10 cellular contexts compared by ENCODE assay signal in the genomic region with DNA sequence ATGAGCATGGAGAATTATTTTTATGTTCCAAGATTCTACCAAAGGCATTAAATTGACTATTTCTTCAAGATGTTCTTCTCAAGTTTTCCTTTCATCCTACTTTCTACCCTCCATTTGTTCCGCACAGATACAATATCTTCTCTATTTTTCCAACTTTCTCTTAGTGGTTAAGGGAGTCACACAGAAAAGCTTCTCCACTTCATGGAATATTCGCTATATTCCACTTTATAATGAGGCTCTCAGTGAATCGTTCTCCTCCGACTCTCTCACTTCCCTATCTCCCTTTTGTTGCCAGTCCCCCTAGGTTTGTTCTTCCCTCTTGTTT. TPM values are rescaled to one million over a fixed set of nuclear protein-coding genes. Genes with fewer than 3 reads are reported as not detected.
DNase-seq lines count a peak whose midpoint lies in the region; ATAC-seq and TF ChIP-seq lines count a peak whose summit lies in the region.
"Had no signal": no experiment of that assay in that cellular context is flagged by ENCODE, and none has a peak within 500 bp of the region (broad histone marks: within the 10 kb centered on the region; RNA-seq: fewer than 3 reads in every experiment).

No MANE protein-coding gene starts in this region.

- POLR2A ChIA-PET in naive thymus-derived CD4-positive, alpha-beta T cell (lab: Charles Lee) = no interaction called here
- POLR2A ChIA-PET in activated CD4-positive, alpha-beta memory T cell treated with anti-CD3 and anti-CD28 coated beads, Interleukin-2, amount 10 ng/mL, durations not matched to agents 7 days and 5 days (lab: Charles Lee) = no interaction called here

- peak overlapping the region; percentile 40 to 93 (median 80) for H3K4me3 ChIP-seq in heart right ventricle
- H3K4me3 ChIP-seq in epithelial cell of esophagus (ENCODE audit: low read length) = peak overlapping the region; percentile 79
- no peak overlapping the region for H3K4me3 ChIP-seq in naive thymus-derived CD4-positive, alpha-beta T cell (ENCODE audit: low read length)
- H3K4me3 ChIP-seq in uterus = peak overlapping the region; percentile 49 to 74

- H3K27me3 ChIP-seq in heart right ventricle (peaks cover 0 to 35% (median 0%) of the 10 kb centered on the region in 7 donors), uterus (no peaks in the 10 kb centered on the region)
- H3K27me3 ChIP-seq in naive thymus-derived CD4-positive, alpha-beta T cell (ENCODE audit: control insufficient read depth in 2 of 2, insufficient read depth in 2 of 2, low read length in 2 of 2) = no peaks in the 10 kb centered on the region

- H3K4me1 ChIP-seq in heart right ventricle = peaks cover 4 to 49% (median 30%) of the 10 kb centered on the region in 9 donors
- no peaks in the 10 kb centered on the region for H3K4me1 ChIP-seq in naive thymus-derived CD4-positive, alpha-beta T cell (ENCODE audit: control insufficient read depth in 2 of 2, insufficient read depth in 2 of 2, low read length in 2 of 2)
- no peaks in the 10 kb centered on the region for H3K4me1 ChIP-seq in uterus

- TF ChIP-seq CTCF in heart right ventricle (IDR thresholded peaks at IDR 0.05) (no peak), epithelial cell of esophagus (IDR thresholded peaks at IDR 0.05; ENCODE audit: insufficient read depth, low read depth, low read length, missing control alignments) (no peak), uterus (IDR thresholded peaks at IDR 0.05) (no peak)

- no peak overlapping the region for H3K27ac Mint-ChIP-seq in naive thymus-derived CD4-positive, alpha-beta T cell
- no peak overlapping the region for H3K27ac Mint-ChIP-seq in activated CD4-positive, alpha-beta memory T cell treated with anti-CD3 and anti-CD28 coated beads, Interleukin-2, amount 10 ng/mL, durations not matched to agents 7 days and 5 days
- H3K27ac Mint-ChIP-seq: CD14-positive monocyte had no signal

- peak overlapping the region in 9 of 10 donors; percentile 32 to 72 (median 52) for H3K4me3 Mint-ChIP-seq in naive thymus-derived CD4-positive, alpha-beta T cell
- H3K4me3 Mint-ChIP-seq in activated CD4-positive, alpha-beta memory T cell treated with anti-CD3 and anti-CD28 coated beads, Interleukin-2, amount 10 ng/mL, durations not matched to agents 7 days and 5 days = no peak overlapping the region

- TF ChIP-seq POLR2A in uterus (IDR thresholded peaks at IDR 0.05) = no peak

- peaks cover 2 to 18% (median 16%) of the 10 kb centered on the region in 7 donors for H3K4me1 Mint-ChIP-seq in naive thymus-derived CD4-positive, alpha-beta T cell
- H3K4me1 Mint-ChIP-seq in activated CD4-positive, alpha-beta memory T cell treated with anti-CD3 and anti-CD28 coated beads, Interleukin-2, amount 10 ng/mL, durations not matched to agents 7 days and 5 days = peaks cover 9% of the 10 kb centered on the region

- H3K27me3 Mint-ChIP-seq in naive thymus-derived CD4-positive, alpha-beta T cell = peaks cover 63 to 75% (median 71%) of the 10 kb centered on the region in 5 donors
- peaks cover 62% of the 10 kb centered on the region for H3K27me3 Mint-ChIP-seq in activated CD4-positive, alpha-beta memory T cell treated with anti-CD3 and anti-CD28 coated beads, Interleukin-2, amount 10 ng/mL, durations not matched to agents 7 days and 5 days

- CTCF ChIA-PET in naive thymus-derived CD4-positive, alpha-beta T cell (lab: Charles Lee) = no interaction called here
- CTCF ChIA-PET in activated CD4-positive, alpha-beta memory T cell treated with anti-CD3 and anti-CD28 coated beads, Interleukin-2, amount 10 ng/mL, durations not matched to agents 7 days and 5 days (lab: Charles Lee) = interaction anchor here (1.0 kb wide), 1 partner anchor 47 kb away, joined by 3 read pairs; a partner anchor contains a TSS

- no peaks in the 10 kb centered on the region for H3K36me3 ChIP-seq in heart right ventricle
- no peaks in the 10 kb centered on the region for H3K36me3 ChIP-seq in naive thymus-derived CD4-positive, alpha-beta T cell (ENCODE audit: control insufficient read depth in 2 of 3, insufficient read depth in 3 of 3, low read length in 3 of 3)
- H3K36me3 ChIP-seq in uterus = no peaks in the 10 kb centered on the region

- WGBS in heart right ventricle, 2 donors = 30 to 35% methylated on average over 4 of the region's 4 CpGs

- H3K27ac ChIP-seq in heart right ventricle (peak overlapping the region; percentile 81 to 98 (median 94)), uterus (peak overlapping the region; percentile 94 to 96)
- no peak overlapping the region for H3K27ac ChIP-seq in naive thymus-derived CD4-positive, alpha-beta T cell (ENCODE audit: low read depth, low read length)

- H3K9me3 ChIP-seq in heart right ventricle (no peaks in the 10 kb centered on the region), uterus (no peaks in the 10 kb centered on the region)
- no peaks in the 10 kb centered on the region for H3K9me3 ChIP-seq in naive thymus-derived CD4-positive, alpha-beta T cell (ENCODE audit: control insufficient read depth in 2 of 3, low read length in 3 of 3)

- peaks cover 0 to 10% (median 0%) of the 10 kb centered on the region in 5 donors for H3K36me3 Mint-ChIP-seq in naive thymus-derived CD4-positive, alpha-beta T cell
- H3K36me3 Mint-ChIP-seq in activated CD4-positive, alpha-beta memory T cell treated with anti-CD3 and anti-CD28 coated beads, Interleukin-2, amount 10 ng/mL, durations not matched to agents 7 days and 5 days (ENCODE audit: low read depth) = no peaks in the 10 kb centered on the region
- H3K36me3 Mint-ChIP-seq: CD14-positive monocyte had no signal

- ATAC-seq in heart right ventricle (peak in 1 of 8 donors; percentile 7), Right ventricle myocardium inferior (no peak)
- ATAC-seq in naive thymus-derived CD4-positive, alpha-beta T cell = no peak

- H3K9me3 Mint-ChIP-seq in naive thymus-derived CD4-positive, alpha-beta T cell = peaks cover 0 to 5% (median 0%) of the 10 kb centered on the region in 11 donors
- H3K9me3 Mint-ChIP-seq in activated CD4-positive, alpha-beta memory T cell treated with anti-CD3 and anti-CD28 coated beads, Interleukin-2, amount 10 ng/mL, durations not matched to agents 7 days and 5 days = no peaks in the 10 kb centered on the region

- DNase-seq in heart right ventricle (no peak), Right ventricle myocardium inferior (ENCODE audit: missing footprints) (no peak), epithelial cell of esophagus (ENCODE audit: low read depth) (no peak), uterus (no peak), NOMO-1 treated with dmso at 0.1 percent for 144 hours (lab: John Stamatoyannopoulos, UW; ENCODE audit: unreplicated experiment) (no peak), HK-2 (ENCODE audit: unreplicated experiment) (no peak)
- DNase-seq in naive thymus-derived CD4-positive, alpha-beta T cell = no peak
- DNase-seq in activated CD4-positive, alpha-beta memory T cell treated with anti-CD3 and anti-CD28 coated beads, Interleukin-2, amount 10 ng/mL, durations not matched to agents 7 days and 5 days = no peak

- intact Hi-C loops in heart right ventricle (cut with DNase I) (loop anchor here in 4 of 10 donors (2.0 to 10.0 kb wide), 3 partner anchors 39 to 119 kb away; no protein-coding TSS in a partner anchor), Right ventricle myocardium inferior (cut with DNase I) (loop anchor here (2.0 kb wide), 1 partner anchor 39 kb away; no protein-coding TSS in a partner anchor), uterus (cut with DNase I; ENCODE audit: low total_unique reads) (no loop called here)
- intact Hi-C loops in naive thymus-derived CD4-positive, alpha-beta T cell (cut with micrococcal nuclease) = no loop called here

RNA-seq across cellular contexts. Expression of a gene that starts 1.3 kb away (rescaled TPM):
- total RNA-seq in heart right ventricle (100 to 1,000 TPM in 9 of 10 donors, 10 to 100 TPM in 1; 97.4 to 175 (median 123) TPM), Right ventricle myocardium inferior (108 TPM), uterus (100 to 1,000 TPM in 2 of 4 donors, 10 to 100 TPM in 2; 35.2 to 316 (median 131) TPM)
- polyA plus RNA-seq in heart right ventricle = 10 to 100 TPM; 32.4 to 71.8 TPM
- 1 to 10 TPM in 2 of 5 experiments, under 1 TPM in 2, not detected in 1; 0.66 to 1.1 (median 0.92) TPM for total RNA-seq in naive thymus-derived CD4-positive, alpha-beta T cell
- 1 to 10 TPM in 1 of 2 donors, not detected in 1; 1.8 TPM for polyA plus RNA-seq in naive thymus-derived CD4-positive, alpha-beta T cell
- not detected for total RNA-seq in activated CD4-positive, alpha-beta memory T cell treated with anti-CD3 and anti-CD28 coated beads, Interleukin-2, amount 10 ng/mL, durations not matched to agents 7 days and 5 days
- polyA plus RNA-seq: CD14-positive monocyte had no signal

RNA-seq across cellular contexts. Expression of a gene that starts 47.1 kb away (rescaled TPM):
- not detected for total RNA-seq in heart right ventricle
- not detected for polyA plus RNA-seq in heart right ventricle
- total RNA-seq in Right ventricle myocardium inferior = not detected
- total RNA-seq in naive thymus-derived CD4-positive, alpha-beta T cell = not detected
- polyA plus RNA-seq in naive thymus-derived CD4-positive, alpha-beta T cell = not detected
- not detected for total RNA-seq in uterus
- total RNA-seq in activated CD4-positive, alpha-beta memory T cell treated with anti-CD3 and anti-CD28 coated beads, Interleukin-2, amount 10 ng/mL, durations not matched to agents 7 days and 5 days = not detected
- total RNA-seq: fibroblast of lung had no signal
- polyA plus RNA-seq: CD14-positive monocyte, fibroblast of lung had no signal

Comparison
In these comparisons a context has a peak if more than half of its experiments do, and no peak if none do; other contexts are left out.
1. RNA of a gene that starts 1.3 kb away (total RNA-seq): 35.2 to 316 TPM in uterus, 97.4 to 175 TPM in heart right ventricle and 108 TPM in Right ventricle myocardium inferior (single experiment); 0.66 to 1.1 TPM in naive thymus-derived CD4-positive, alpha-beta T cell and not detected in activated CD4-positive, alpha-beta memory T cell treated with anti-CD3 and anti-CD28 coated beads, Interleukin-2, amount 10 ng/mL, durations not matched to agents 7 days and 5 days; every median in the first group is over 10 times any median in the second.